15 cellular contexts compared by ENCODE assay signal in the genomic region with DNA sequence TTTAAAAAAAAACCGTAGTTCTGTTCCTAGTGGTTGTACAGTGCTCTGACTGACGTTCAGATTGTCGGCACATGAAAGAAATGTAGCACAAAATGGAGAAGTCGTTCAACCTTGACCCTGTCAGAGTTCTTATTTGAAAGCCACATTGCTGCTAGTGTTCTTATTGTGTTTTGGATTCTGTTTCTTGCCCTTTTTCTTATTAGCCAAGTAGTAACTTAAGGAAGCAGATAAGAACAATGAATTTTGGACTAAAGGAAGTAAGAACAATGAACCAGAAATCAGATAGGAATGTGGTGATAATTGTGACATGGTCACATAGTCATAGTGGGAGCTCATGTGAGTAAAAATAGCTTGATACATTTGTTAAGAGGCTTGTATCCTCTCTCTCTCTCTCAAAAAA. TPM values are rescaled to one million over a fixed set of nuclear protein-coding genes. Genes with fewer than 3 reads are reported as not detected.
DNase-seq lines count a peak whose midpoint lies in the region; ATAC-seq, FAIRE-seq and TF ChIP-seq lines count a peak whose summit lies in the region.
"Had no signal": no experiment of that assay in that cellular context is flagged by ENCODE, and none has a peak within 500 bp of the region (broad histone marks: within the 10 kb centered on the region; RNA-seq: fewer than 3 reads in every experiment).

No MANE protein-coding gene starts in this region.

- H3K36me3 ChIP-seq in lower lobe of right lung: peaks cover 51% of the 10 kb centered on the region
- no peaks in the 10 kb centered on the region for H3K36me3 ChIP-seq in ovary

- intact Hi-C loops in lower lobe of right lung (cut with DNase I) (no loop called here), ovary (cut with DNase I) (no loop called here)

- TF ChIP-seq CTCF in AG10803 (conservative IDR thresholded peaks at IDR 0.05; ENCODE audit: low read length) (no peak), choroid plexus epithelial cell (conservative IDR thresholded peaks at IDR 0.05; ENCODE audit: low read depth, low read length) (no peak), lower lobe of right lung (IDR thresholded peaks at IDR 0.05) (no peak), D721Med (IDR thresholded peaks at IDR 0.05; ENCODE audit: insufficient read depth, missing control alignments) (no peak), ovary (IDR thresholded peaks at IDR 0.05) (no peak)

- WGBS in ovary, 3 donors: 86 to 88% (median 87%) methylated on average over 4 of the region's 4 CpGs

- DNase-seq in AG10803 (ENCODE audit: low read depth) (peak; percentile 53), HS-5 (ENCODE audit: low read depth) (peak; percentile 19), choroid plexus epithelial cell (ENCODE audit: low read depth) (peak; percentile 14), lower lobe of right lung (no peak), iPS-NIHi7 (ENCODE audit: extremely low spot score) (no peak), D721Med (ENCODE audit: insufficient read length, low spot score) (no peak), ovary (no peak)
- DNase-seq: activated CD4-positive, alpha-beta T cell treated with anti-CD3 and anti-CD28 coated beads for 1 hour; activated naive CD4-positive, alpha-beta T cell treated with Interleukin-2 at 50 U/mL for 16 hours; H7; Kasumi-1; stimulated activated CD4-positive, alpha-beta T cell treated with anti-CD3 and anti-CD28 coated beads, Interleukin-1b, Interleukin-23, amount 100 ng/mL, for 48 hours had no signal

- no peak for ATAC-seq in lower lobe of right lung
- no peak for ATAC-seq in HG02588 (IDR thresholded peaks at IDR 0.05; ENCODE audit: unreplicated experiment)

- H3K27me3 ChIP-seq in lower lobe of right lung (ENCODE audit: low read depth) (no peaks in the 10 kb centered on the region), ovary (no peaks in the 10 kb centered on the region)

- H3K27ac ChIP-seq in lower lobe of right lung (peak overlapping the region; percentile 61), ovary (no peak overlapping the region)
- H3K27ac ChIP-seq: BLaER1 treated with 17β-estradiol and CSF1 and Interleukin-3, amounts not matched to agents 10 nM and 100 nM had no signal

- no peak for TF ChIP-seq EP300 in ovary (IDR thresholded peaks at IDR 0.05)

- TF ChIP-seq POLR2A in ovary (IDR thresholded peaks at IDR 0.05): no peak

- H3K4me1 ChIP-seq in lower lobe of right lung (peaks cover 5% of the 10 kb centered on the region), ovary (ENCODE audit: insufficient read depth) (peaks cover 1% of the 10 kb centered on the region)

- H3K4me3 ChIP-seq in AG10803 (ENCODE audit: low read length) (no peak overlapping the region), choroid plexus epithelial cell (ENCODE audit: low read depth, low read length) (no peak overlapping the region), lower lobe of right lung (no peak overlapping the region), ovary (no peak overlapping the region)
- H3K4me3 ChIP-seq: BLaER1 treated with 17β-estradiol and CSF1 and Interleukin-3, amounts not matched to agents 10 nM and 100 nM had no signal

- FAIRE-seq in D721Med (lab: Jason Lieb, UNC): no peak
- FAIRE-seq: islet of Langerhans had no signal

- no peaks in the 10 kb centered on the region for H3K9me3 ChIP-seq in lower lobe of right lung
- peaks cover 0 to 2% of the 10 kb centered on the region in 2 donors for H3K9me3 ChIP-seq in ovary

RNA-seq across cellular contexts. Expression of gene RPIA, which starts 45.9 kb away (rescaled TPM):
- total RNA-seq in lower lobe of right lung: 16.5 TPM
- 10 to 100 TPM; 10.4 to 19.3 (median 15.4) TPM for total RNA-seq in ovary
- polyA plus RNA-seq in ovary: 10 to 100 TPM; 14.1 to 17.9 TPM

Comparison
In these comparisons a context has a peak if more than half of its experiments do, and no peak if none do; other contexts are left out.
1. DNase-seq: peak in AG10803 (single experiment), HS-5 (single experiment) and choroid plexus epithelial cell (single experiment); none in lower lobe of right lung (single experiment), iPS-NIHi7 (single experiment), D721Med (single experiment) and ovary (0 of 5).